ENCODE assay signal across 1 cellular context in the genomic region with DNA sequence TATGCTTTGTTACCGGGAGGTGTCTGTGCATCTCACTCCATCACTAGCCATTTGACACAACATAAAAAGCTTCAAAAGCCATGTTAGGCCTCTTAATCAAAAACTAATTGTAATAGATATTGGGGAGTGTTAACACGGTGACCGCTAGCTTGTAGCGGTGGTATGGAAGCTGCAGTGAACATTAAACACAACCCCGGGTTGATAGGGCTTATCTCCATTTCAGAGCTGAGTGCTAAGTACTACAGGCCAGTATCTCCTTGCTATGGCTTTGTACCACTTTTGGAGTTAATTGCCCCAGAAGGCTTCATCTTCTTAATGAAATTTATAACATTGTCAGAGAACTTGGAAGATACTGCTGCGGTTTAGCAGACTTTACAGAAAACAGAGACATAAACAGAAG.
TF ChIP-seq lines count a peak whose summit lies in the region.

No MANE protein-coding gene starts in this region.

TF ChIP-seq in K562, 482 proteins besides CTCF, POLR2A, EP300 and RAD21 (continued from another document):
- TF ChIP-seq, protein P1, sequence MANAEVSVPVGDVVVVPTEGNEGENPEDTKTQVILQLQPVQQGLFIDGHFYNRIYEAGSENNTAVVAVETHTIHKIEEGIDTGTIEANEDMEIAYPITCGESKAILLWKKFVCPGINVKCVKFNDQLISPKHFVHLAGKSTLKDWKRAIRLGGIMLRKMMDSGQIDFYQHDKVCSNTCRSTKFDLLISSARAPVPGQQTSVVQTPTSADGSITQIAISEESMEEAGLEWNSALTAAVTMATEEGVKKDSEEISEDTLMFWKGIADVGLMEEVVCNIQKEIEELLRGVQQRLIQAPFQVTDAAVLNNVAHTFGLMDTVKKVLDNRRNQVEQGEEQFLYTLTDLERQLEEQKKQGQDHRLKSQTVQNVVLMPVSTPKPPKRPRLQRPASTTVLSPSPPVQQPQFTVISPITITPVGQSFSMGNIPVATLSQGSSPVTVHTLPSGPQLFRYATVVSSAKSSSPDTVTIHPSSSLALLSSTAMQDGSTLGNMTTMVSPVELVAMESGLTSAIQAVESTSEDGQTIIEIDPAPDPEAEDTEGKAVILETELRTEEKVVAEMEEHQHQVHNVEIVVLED (CRISPR knock-in tag; IDR thresholded peaks at IDR 0.05) = no peak
